In the genomic region with DNA sequence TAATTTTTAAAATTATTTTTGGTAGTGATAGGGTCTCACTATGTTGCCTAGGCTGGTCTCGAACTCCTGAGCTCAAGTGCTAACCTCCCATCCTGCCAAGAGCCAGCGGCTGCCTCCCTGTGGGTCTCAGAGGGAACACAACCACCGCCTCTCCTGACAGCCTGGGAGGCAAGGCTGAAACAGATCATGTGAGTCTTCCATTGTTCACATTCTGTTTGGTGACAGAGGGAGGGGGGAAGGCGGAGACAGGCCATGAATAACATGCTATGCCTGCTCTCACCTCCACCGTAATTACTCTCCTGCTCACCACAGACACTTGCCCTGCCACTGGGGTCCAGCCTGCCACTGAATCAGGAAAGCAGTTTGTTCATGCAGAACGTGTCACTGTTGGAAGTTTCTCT, we compare ENCODE assay signal across 9 cellular contexts.
DNase-seq lines count a peak whose midpoint lies in the region; ATAC-seq, FAIRE-seq and TF ChIP-seq lines count a peak whose summit lies in the region.
"Had no signal": no experiment of that assay in that cellular context is flagged by ENCODE, and none has a peak within 500 bp of the region (broad histone marks: within the 10 kb centered on the region; RNA-seq: fewer than 3 reads in every experiment).

No MANE protein-coding gene starts in this region.

- H3K9me3 Mint-ChIP-seq in glutamatergic neuron (ENCODE audit: unreplicated experiment), result no peaks in the 10 kb centered on the region

- H3K4me1 Mint-ChIP-seq in glutamatergic neuron (ENCODE audit: low read depth, unreplicated experiment), result peaks cover 13% of the 10 kb centered on the region

- H3K9ac ChIP-seq in NT2/D1 (ENCODE audit: insufficient read length, low read depth), result no peak overlapping the region

- no peak overlapping the region for H3K4me3 Mint-ChIP-seq in glutamatergic neuron (ENCODE audit: unreplicated experiment)

- no peak for TF ChIP-seq EP300 in suprapubic skin (IDR thresholded peaks at IDR 0.05)

- no peak overlapping the region for H3K27ac ChIP-seq in small intestine (ENCODE audit: low read depth in 1 of 2, low read length in 1 of 2)
- no peak overlapping the region for H3K27ac ChIP-seq in suprapubic skin

- H3K4me1 ChIP-seq in NT2/D1 (ENCODE audit: insufficient read depth, insufficient read length) (peaks cover 18% of the 10 kb centered on the region), small intestine (ENCODE audit: control insufficient read depth in 2 of 2, insufficient read depth in 1 of 2, low read depth in 1 of 2, low read length in 1 of 2) (no peaks in the 10 kb centered on the region), suprapubic skin (peaks cover 14% of the 10 kb centered on the region)

- H3K4me3 ChIP-seq in NT2/D1 (ENCODE audit: insufficient read length, low read depth), result no peak overlapping the region
- no peak overlapping the region for H3K4me3 ChIP-seq in small intestine (ENCODE audit: low read depth in 1 of 2, low read length in 2 of 2)
- no peak overlapping the region for H3K4me3 ChIP-seq in suprapubic skin

- H3K36me3 ChIP-seq in NT2/D1 (ENCODE audit: insufficient read depth, insufficient read length, low read length), result no peaks in the 10 kb centered on the region
- no peaks in the 10 kb centered on the region for H3K36me3 ChIP-seq in small intestine (ENCODE audit: control insufficient read depth in 2 of 2, insufficient read depth in 2 of 2, low read length in 2 of 2)
- no peaks in the 10 kb centered on the region for H3K36me3 ChIP-seq in suprapubic skin

- no peak for TF ChIP-seq POLR2A in suprapubic skin (IDR thresholded peaks at IDR 0.05)

- ATAC-seq in HG03521 (IDR thresholded peaks at IDR 0.05; ENCODE audit: unreplicated experiment), result no peak

- TF ChIP-seq CTCF in glutamatergic neuron (IDR thresholded peaks at IDR 0.05; ENCODE audit: partially characterized antibody, unreplicated experiment) (no peak), suprapubic skin (IDR thresholded peaks at IDR 0.05) (peak in 1 of 2 donors; percentile 8)

- intact Hi-C loops in posterior cingulate gyrus (cut with DNase I), result no loop called here

- H3K27me3 ChIP-seq in NT2/D1 (ENCODE audit: insufficient read depth, insufficient read length), result no peaks in the 10 kb centered on the region
- no peaks in the 10 kb centered on the region for H3K27me3 ChIP-seq in small intestine (ENCODE audit: control insufficient read depth in 2 of 2, insufficient read depth in 2 of 2, low read length in 2 of 2)
- peaks cover 4% of the 10 kb centered on the region for H3K27me3 ChIP-seq in suprapubic skin

- WGBS in small intestine, 3 donors, result 12 to 21% (median 18%) methylated on average over 6 of the region's 6 CpGs
- 32% methylated on average over 6 of the region's 6 CpGs for WGBS in suprapubic skin

- no peak overlapping the region for H3K27ac Mint-ChIP-seq in glutamatergic neuron (ENCODE audit: unreplicated experiment)

- H3K27me3 Mint-ChIP-seq in glutamatergic neuron (ENCODE audit: unreplicated experiment), result peaks cover 3% of the 10 kb centered on the region

- peaks cover 5% of the 10 kb centered on the region for H3K36me3 Mint-ChIP-seq in glutamatergic neuron (ENCODE audit: unreplicated experiment)

- FAIRE-seq in small intestine (lab: Jason Lieb, UNC), result no peak

- DNase-seq in HS-27A (ENCODE audit: low read depth) (peak; percentile 64), NT2/D1 (ENCODE audit: low read depth, low spot score) (peak; percentile 66), glutamatergic neuron (peak; percentile 54), posterior cingulate gyrus (peak in 9 of 10 donors; percentile 26 to 94 (median 55)), small intestine (no peak), NOMO-1 treated with DMSO at 0.1 percent for 48 hours (lab: John Stamatoyannopoulos, UW; ENCODE audit: unreplicated experiment) (no peak), suprapubic skin (ENCODE audit: low spot score in 2 of 2) (no peak)
- DNase-seq: activated CD8-positive, alpha-beta memory T cell treated with anti-CD3 and anti-CD28 coated beads, Interleukin-2, amount 50 U/mL, for 4 hours had no signal

- H3K9me3 ChIP-seq in NT2/D1 (ENCODE audit: insufficient read depth, low read length) (no peaks in the 10 kb centered on the region), small intestine (ENCODE audit: control insufficient read depth, low read depth) (no peaks in the 10 kb centered on the region), suprapubic skin (no peaks in the 10 kb centered on the region)

Comparison
In these comparisons a context has a peak if more than half of its experiments do, and no peak if none do; other contexts are left out.
1. DNase-seq: peak in HS-27A (single experiment), NT2/D1 (single experiment), glutamatergic neuron (single experiment) and posterior cingulate gyrus (9 of 10); none in small intestine (single experiment), NOMO-1 treated with DMSO at 0.1 percent for 48 hours (single experiment) and suprapubic skin (0 of 2).